ENCODE assay signal across 26 cellular contexts in the genomic region with DNA sequence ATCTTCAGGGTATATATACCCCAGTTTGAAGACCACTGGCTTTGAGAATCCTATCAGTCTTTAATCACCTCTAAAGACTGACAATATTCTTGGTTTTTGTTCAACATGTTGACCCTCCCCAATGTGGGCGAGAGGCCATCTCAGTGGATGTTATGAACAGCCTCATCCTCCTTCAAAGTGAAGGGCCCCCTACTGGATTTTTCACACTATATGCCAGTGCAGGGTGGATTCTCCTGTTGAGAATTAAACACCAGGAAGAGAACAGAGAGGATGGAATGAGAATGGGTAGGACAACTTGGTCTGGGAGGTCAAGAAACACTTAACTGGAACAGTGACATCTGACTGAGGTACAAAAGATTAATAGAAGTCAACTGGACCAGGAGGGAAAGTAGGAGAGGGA.
"Had no signal": no experiment of that assay in that cellular context is flagged by ENCODE, and none has a peak within 500 bp of the region (broad histone marks: within the 10 kb centered on the region; RNA-seq: fewer than 3 reads in every experiment).

No MANE protein-coding gene starts in this region.

- H3K4me1 ChIP-seq: adrenal gland, ascending aorta had no signal

- H3K36me3 ChIP-seq: adrenal gland, ascending aorta had no signal

- H3K4me3 ChIP-seq: adrenal gland, ascending aorta, body of pancreas had no signal

- H3K27ac ChIP-seq: adrenal gland, ascending aorta, body of pancreas had no signal

- FAIRE-seq: bronchial epithelial cell, RCC 7860 had no signal

- DNase-seq: activated CD4-positive, alpha-beta T cell treated with anti-CD3 and anti-CD28 coated beads for 36 hours; activated CD4-positive, alpha-beta T cell treated with anti-CD3 and anti-CD28 coated beads, Interleukin-2, amount 50 U/mL, for 4 hours; activated CD8-positive, alpha-beta memory T cell treated with anti-CD3 and anti-CD28 coated beads, Interleukin-2, amount 50 U/mL, for 48 hours; activated CD8-positive, alpha-beta T cell treated with anti-CD3 and anti-CD28 coated beads, Interleukin-2, amount 10 ng/mL, durations not matched to agents 7 days and 5 days; activated naive CD4-positive, alpha-beta T cell treated with anti-CD3 and anti-CD28 coated beads, Interleukin-2, amount 50 U/mL, for 16 hours; activated naive CD8-positive, alpha-beta T cell treated with anti-CD3 and anti-CD28 coated beads, Interleukin-2, amount 10 ng/mL, durations not matched to agents 7 days and 5 days; activated T-cell treated with anti-CD3 and anti-CD28 coated beads, Interleukin-2, amount 50 U/mL, for 1 hour; adrenal gland; body of pancreas; central memory CD4-positive, alpha-beta T cell; Kasumi-1; KBM-7; NCI-H1048; NCI-H146; NCI-H187 treated with DMSO at 0.1 percent for 48 hours; NCI-H2081 treated with DMSO at 0.1 percent for 48 hours; NCI-H446 treated with DMSO at 0.1 percent for 48 hours; NCI-H524 treated with DMSO at 0.1 percent for 48 hours; NCI-H748 treated with DMSO at 0.1 percent for 48 hours; PC-3; SHP77 treated with DMSO at 0.1 percent for 48 hours; T-helper 17 cell; T-helper 9 cell had no signal

- H3K27me3 ChIP-seq: adrenal gland, ascending aorta, body of pancreas had no signal

- ATAC-seq: activated CD4-positive, alpha-beta T cell treated with anti-CD3 and anti-CD28 coated beads for 36 hours; activated CD8-positive, alpha-beta T cell treated with anti-CD3 and anti-CD28 coated beads, Interleukin-2, amount 10 ng/mL, durations not matched to agents 7 days and 5 days; body of pancreas; PC-3; T-helper 17 cell had no signal

- H3K9me3 ChIP-seq: adrenal gland, ascending aorta, body of pancreas had no signal
